Comparison of ENCODE assay signal across 8 cellular contexts in the genomic region with DNA sequence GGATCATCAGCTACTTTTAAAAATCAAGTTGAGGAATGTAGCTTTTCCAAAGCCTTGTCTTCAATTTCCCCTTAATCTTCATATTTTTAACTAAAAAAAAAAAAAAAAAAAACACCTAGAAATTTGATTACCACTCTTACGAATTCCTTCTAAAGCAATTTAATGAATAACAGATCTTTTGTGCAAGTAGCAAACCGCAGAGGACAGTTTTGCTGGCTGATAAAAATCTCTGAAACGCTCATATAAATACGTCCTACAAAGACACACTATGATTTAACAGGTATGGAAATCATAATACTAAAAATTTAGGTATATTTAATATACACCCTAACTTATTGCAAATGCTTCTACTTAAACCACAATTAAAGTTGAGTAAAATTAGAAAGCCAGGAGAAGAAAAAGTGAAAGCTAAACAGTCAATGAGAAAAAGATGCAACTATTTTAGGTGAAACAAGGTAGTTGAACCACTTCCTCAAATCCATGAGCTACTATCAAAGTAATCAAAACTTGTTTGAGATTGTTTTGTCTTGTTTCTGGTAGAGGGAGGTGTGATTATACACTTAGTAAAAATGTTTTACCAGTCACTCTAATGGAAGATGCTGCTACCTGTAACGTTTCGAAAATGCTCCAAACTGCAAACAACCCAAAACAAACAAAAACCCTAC. TPM values are rescaled to one million over a fixed set of nuclear protein-coding genes. Genes with fewer than 3 reads are reported as not detected.
A peak's percentile ranks its signal among the peaks of the same experiment; 100 is the strongest.
DNase-seq lines count a peak whose midpoint lies in the region; ATAC-seq and TF ChIP-seq lines count a peak whose summit lies in the region.

No MANE protein-coding gene starts in this region.

- H3K4me2 ChIP-seq in HCT116 (ENCODE audit: low read length): peak overlapping the region; percentile 95

- CTCF ChIA-PET in CD4-positive, alpha-beta memory T cell (lab: Charles Lee; ENCODE audit: partially characterized antibody): no interaction called here
- CTCF ChIA-PET in HCT116 (lab: Charles Lee): no interaction called here

- H3K36me3 Mint-ChIP-seq in CD4-positive, alpha-beta memory T cell: no peaks in the 10 kb centered on the region
- no peaks in the 10 kb centered on the region for H3K36me3 Mint-ChIP-seq in activated naive CD8-positive, alpha-beta T cell treated with anti-CD3 and anti-CD28 coated beads for 36 hours

- H3K9ac ChIP-seq in HCT116 (ENCODE audit: low read length): peak overlapping the region; percentile 80
- peak overlapping the region; percentile 3 to 75 for H3K9ac ChIP-seq in liver (ENCODE audit: low read depth in 1 of 2, low read length in 2 of 2)

- no peak for TF ChIP-seq CTCF in HCT116 (IDR thresholded peaks at IDR 0.05 in 2 of 3, conservative IDR thresholded peaks at IDR 0.05 in 1 of 3; ENCODE audit: borderline replicate concordance in 1 of 3, insufficient read depth in 1 of 3, low read depth in 2 of 3, low read length in 2 of 3)
- no peak for TF ChIP-seq CTCF in liver (IDR thresholded peaks at IDR 0.05; ENCODE audit: low read depth, low read length, missing input control)

- WGBS in liver: 7% methylated on average over 6 of the region's 6 CpGs

- H3K27me3 Mint-ChIP-seq in CD4-positive, alpha-beta memory T cell: peaks cover 27 to 33% of the 10 kb centered on the region in 2 donors
- peaks cover 62% of the 10 kb centered on the region for H3K27me3 Mint-ChIP-seq in activated naive CD8-positive, alpha-beta T cell treated with anti-CD3 and anti-CD28 coated beads for 36 hours

- TSS peak; percentile 36 for BruUV-seq in HCT116 (replicated peaks; lab: Mats Ljungman, UMichigan)

- H3K4me3 ChIP-seq in CD4-positive, alpha-beta memory T cell (ENCODE audit: low read length in 2 of 2): no peak overlapping the region
- H3K4me3 ChIP-seq in HCT116 (replicated peaks in 1 of 2; ENCODE audit: low read depth in 1 of 2, low read length in 2 of 2): peak overlapping the region; percentile 65 to 78
- peak overlapping the region; percentile 87 to 95 (median 93) for H3K4me3 ChIP-seq in liver (ENCODE audit: low read depth in 1 of 3, low read length in 3 of 3)

- H3K4me1 ChIP-seq in CD4-positive, alpha-beta memory T cell (ENCODE audit: insufficient read depth, low read length): peaks cover 11% of the 10 kb centered on the region
- peaks cover 29 to 50% of the 10 kb centered on the region in 2 experiments for H3K4me1 ChIP-seq in HCT116 (ENCODE audit: control insufficient read depth in 1 of 2, insufficient read depth in 2 of 2, low read length in 2 of 2)
- H3K4me1 ChIP-seq in liver (ENCODE audit: control insufficient read depth in 4 of 4, insufficient read depth in 4 of 4, low read length in 3 of 4): peaks cover 0 to 35% (median 14%) of the 10 kb centered on the region in 4 donors

- peak overlapping the region in 1 of 7 donors; percentile 35 for H3K27ac Mint-ChIP-seq in CD4-positive, alpha-beta memory T cell
- peak overlapping the region; percentile 54 for H3K27ac Mint-ChIP-seq in activated naive CD8-positive, alpha-beta T cell treated with anti-CD3 and anti-CD28 coated beads for 36 hours

- no peak for TF ChIP-seq RAD21 in HCT116 (IDR thresholded peaks at IDR 0.05; ENCODE audit: low read depth)
- no peak for TF ChIP-seq RAD21 in liver (IDR thresholded peaks at IDR 0.05)

- no peaks in the 10 kb centered on the region for H3K9me3 ChIP-seq in CD4-positive, alpha-beta memory T cell (ENCODE audit: control insufficient read depth in 1 of 2, low read length in 2 of 2)
- H3K9me3 ChIP-seq in HCT116 (ENCODE audit: control insufficient read depth in 1 of 2, insufficient read depth in 1 of 2, low read depth in 1 of 2, low read length in 2 of 2): no peaks in the 10 kb centered on the region
- H3K9me3 ChIP-seq in liver (ENCODE audit: control insufficient read depth in 4 of 4, low read length in 3 of 4): no peaks in the 10 kb centered on the region

- peaks cover 11 to 20% (median 14%) of the 10 kb centered on the region in 4 donors for H3K4me1 Mint-ChIP-seq in CD4-positive, alpha-beta memory T cell
- peaks cover 14% of the 10 kb centered on the region for H3K4me1 Mint-ChIP-seq in activated naive CD8-positive, alpha-beta T cell treated with anti-CD3 and anti-CD28 coated beads for 36 hours

- RAD21 ChIA-PET in HCT116 (lab: Charles Lee; ENCODE audit: low non-redundant PET in 1 of 2, low total read pairs in 2 of 2, uncharacterized antibody in 2 of 2, unreplicated experiment in 2 of 2): no interaction called here

- peak overlapping the region; percentile 70 to 89 (median 77) for H3K4me3 Mint-ChIP-seq in CD4-positive, alpha-beta memory T cell
- H3K4me3 Mint-ChIP-seq in activated naive CD8-positive, alpha-beta T cell treated with anti-CD3 and anti-CD28 coated beads for 36 hours: peak overlapping the region; percentile 71

- DNase-seq in CD4-positive, alpha-beta memory T cell: peak in 1 of 5 donors; percentile 9
- DNase-seq in HCT116 (ENCODE audit: low read depth, low spot score) (no peak), NCI-H1930 (lab: John Stamatoyannopoulos, UW) (no peak)
- no peak for DNase-seq in activated naive CD8-positive, alpha-beta T cell treated with anti-CD3 and anti-CD28 coated beads for 36 hours
- DNase-seq in stimulated activated CD4-positive, alpha-beta T cell treated with anti-CD3 and anti-CD28 coated beads, Interleukin-2, amount 100 ng/mL, for 48 hours: no peak

- no peaks in the 10 kb centered on the region for H3K9me2 ChIP-seq in HCT116 (ENCODE audit: insufficient read depth)

- H4K20me1 ChIP-seq in HCT116 (ENCODE audit: insufficient read depth): peaks cover 10% of the 10 kb centered on the region; the same call in 1 of the 2 replicates

- no peak for TF ChIP-seq POLR2A in HCT116 (IDR thresholded peaks at IDR 0.05; ENCODE audit: borderline replicate concordance, extremely low read depth, insufficient read depth, insufficient read length)

- POLR2A ChIA-PET in CD4-positive, alpha-beta memory T cell (lab: Charles Lee; ENCODE audit: partially characterized antibody): no interaction called here
- POLR2A ChIA-PET in HCT116 (lab: Charles Lee): no interaction called here

- H3K79me2 ChIP-seq in HCT116 (ENCODE audit: insufficient read depth, low read length): peaks cover 66% of the 10 kb centered on the region

- peaks cover 0 to 5% (median 0%) of the 10 kb centered on the region in 8 donors for H3K9me3 Mint-ChIP-seq in CD4-positive, alpha-beta memory T cell
- no peaks in the 10 kb centered on the region for H3K9me3 Mint-ChIP-seq in activated naive CD8-positive, alpha-beta T cell treated with anti-CD3 and anti-CD28 coated beads for 36 hours

- H3K27ac ChIP-seq in CD4-positive, alpha-beta memory T cell (ENCODE audit: low read depth, low read length): no peak overlapping the region
- no peak overlapping the region; the same call in 1 of the 2 replicates for H3K27ac ChIP-seq in HCT116 (ENCODE audit: low read depth, low read length)
- peak overlapping the region; percentile 95 for H3K27ac ChIP-seq in liver (ENCODE audit: low read depth in 1 of 2, low read length in 2 of 2)

- H2AFZ ChIP-seq in HCT116 (ENCODE audit: low read depth, low read length, poor library complexity, severe bottlenecking): no peak overlapping the region

- H3K36me3 ChIP-seq in CD4-positive, alpha-beta memory T cell (ENCODE audit: insufficient read depth, low read length): no peaks in the 10 kb centered on the region
- H3K36me3 ChIP-seq in HCT116 (ENCODE audit: control insufficient read depth in 1 of 2, insufficient read depth in 2 of 2, low read length in 2 of 2) (no peaks in the 10 kb centered on the region), liver (ENCODE audit: control insufficient read depth in 4 of 4, insufficient read depth in 3 of 4, low read depth in 1 of 4, low read length in 3 of 4) (no peaks in the 10 kb centered on the region)

- H3K27me3 ChIP-seq in CD4-positive, alpha-beta memory T cell (ENCODE audit: insufficient read depth, low read length): peaks cover 11% of the 10 kb centered on the region
- no peaks in the 10 kb centered on the region for H3K27me3 ChIP-seq in HCT116 (ENCODE audit: insufficient read depth, low read length)
- H3K27me3 ChIP-seq in liver (ENCODE audit: control insufficient read depth in 4 of 4, insufficient read depth in 4 of 4, low read length in 3 of 4): no peaks in the 10 kb centered on the region

- intact Hi-C loops in CD4-positive, alpha-beta memory T cell (cut with micrococcal nuclease): no loop called here
- intact Hi-C loops in HCT116 (cut with micrococcal nuclease): no loop called here

- ATAC-seq in HCT116 (no peak), HG03432 (IDR thresholded peaks at IDR 0.05; ENCODE audit: unreplicated experiment) (no peak), HG03521 (IDR thresholded peaks at IDR 0.05; ENCODE audit: unreplicated experiment) (no peak)

TF ChIP-seq in HCT116, 20 proteins besides CTCF, POLR2A, EP300 and RAD21:
- TF ChIP-seq TCF7L2 (IDR thresholded peaks at IDR 0.05; ENCODE audit: borderline replicate concordance, extremely low read depth, insufficient read depth, insufficient read length) (no peak), EGR1 (IDR thresholded peaks at IDR 0.05; ENCODE audit: low read depth) (no peak), JUND (IDR thresholded peaks at IDR 0.05) (no peak), EZH2phosphoT487 (IDR thresholded peaks at IDR 0.05; ENCODE audit: borderline replicate concordance) (no peak), ELF1 (IDR thresholded peaks at IDR 0.05; ENCODE audit: borderline replicate concordance, low read depth) (no peak), ZNF274 (IDR thresholded peaks at IDR 0.05; ENCODE audit: low read depth, low read length) (no peak), CEBPB (IDR thresholded peaks at IDR 0.05; ENCODE audit: low read depth) (no peak), EZH2 (IDR thresholded peaks at IDR 0.05) (no peak), CBX3 (IDR thresholded peaks at IDR 0.05; ENCODE audit: low read depth) (no peak)

TF ChIP-seq in liver, 16 proteins besides CTCF, POLR2A, EP300 and RAD21:
- no peak for TF ChIP-seq YY1 (IDR thresholded peaks at IDR 0.05)

RNA-seq across cellular contexts. Expression of a gene that starts 2.3 kb away (rescaled TPM):
- 1 to 10 TPM; 2.8 to 4.7 TPM for total RNA-seq in CD4-positive, alpha-beta memory T cell
- polyA plus RNA-seq in CD4-positive, alpha-beta memory T cell: 1 to 10 TPM in 1 of 2 donors, under 1 TPM in 1; 0.87 to 1.5 TPM
- 106 TPM for total RNA-seq in HCT116 (2021; ENCODE audit: unreplicated experiment)
- 12.9 and 14.4 TPM in 2 replicates for polyA plus RNA-seq in HCT116 (2012)
- 10 to 100 TPM; 10.0 to 13.4 TPM for total RNA-seq in activated naive CD8-positive, alpha-beta T cell treated with anti-CD3 and anti-CD28 coated beads for 36 hours
- total RNA-seq in liver: 10 to 100 TPM; 10.9 to 24.1 TPM
- 1 to 10 TPM; 6.1 to 8.9 TPM for polyA plus RNA-seq in liver

Comparison
In these comparisons a context has a peak if more than half of its experiments do, and no peak if none do; other contexts are left out.
1. H3K27ac ChIP-seq: peak in liver (2 of 2); none in CD4-positive, alpha-beta memory T cell (single experiment) and HCT116 (single experiment).
2. H3K4me3 ChIP-seq: peak in HCT116 (2 of 2) and liver (3 of 3); none in CD4-positive, alpha-beta memory T cell (0 of 2).